In genomic region chr5:128201065-128201926, GRCh38 we compare ENCODE assay signal across 8 cellular contexts.
DNase-seq lines count a peak whose midpoint lies in the region; ATAC-seq and TF ChIP-seq lines count a peak whose summit lies in the region.

No MANE protein-coding gene starts in this region.

- H3K27ac Mint-ChIP-seq in CD14-positive monocyte (no peak overlapping the region), endodermal cell (peak overlapping the region; percentile 46), mesothelial cell of epicardium (peak overlapping the region; percentile 72)
- no peak overlapping the region for H3K27ac Mint-ChIP-seq in activated CD8-positive, alpha-beta memory T cell treated with anti-CD3 and anti-CD28 coated beads, Interleukin-2, amount 10 ng/mL, durations not matched to agents 7 days and 5 days

- no peak overlapping the region for H3K27ac ChIP-seq in endodermal cell (ENCODE audit: low read depth, low read length)

- peak overlapping the region; percentile 75 for H3K4me3 ChIP-seq in endodermal cell (ENCODE audit: low read length)

- no peaks in the 10 kb centered on the region for H3K9me3 ChIP-seq in endodermal cell (ENCODE audit: control insufficient read depth, low read length)

- no peaks in the 10 kb centered on the region for H3K36me3 Mint-ChIP-seq in CD14-positive monocyte
- H3K36me3 Mint-ChIP-seq in activated CD8-positive, alpha-beta memory T cell treated with anti-CD3 and anti-CD28 coated beads, Interleukin-2, amount 10 ng/mL, durations not matched to agents 7 days and 5 days = peaks cover 2% of the 10 kb centered on the region
- no peaks in the 10 kb centered on the region for H3K36me3 Mint-ChIP-seq in endodermal cell (ENCODE audit: low read depth)
- peaks cover 2% of the 10 kb centered on the region for H3K36me3 Mint-ChIP-seq in mesothelial cell of epicardium

- H3K36me3 ChIP-seq in endodermal cell (ENCODE audit: control insufficient read depth, insufficient read depth, low read length) = no peaks in the 10 kb centered on the region

- peaks cover 14% of the 10 kb centered on the region for H3K27me3 ChIP-seq in endodermal cell (ENCODE audit: control insufficient read depth, insufficient read depth, low read length, poor library complexity, severe bottlenecking)

- no peaks in the 10 kb centered on the region for H3K4me1 ChIP-seq in endodermal cell (ENCODE audit: control insufficient read depth, insufficient read depth, low read length)

- H3K4me3 Mint-ChIP-seq in CD14-positive monocyte (peak overlapping the region; percentile 56 to 80), endodermal cell (peak overlapping the region; percentile 43), mesothelial cell of epicardium (peak overlapping the region; percentile 59)
- peak overlapping the region; percentile 4 for H3K4me3 Mint-ChIP-seq in activated CD8-positive, alpha-beta memory T cell treated with anti-CD3 and anti-CD28 coated beads, Interleukin-2, amount 10 ng/mL, durations not matched to agents 7 days and 5 days

- peaks cover 5 to 12% (median 10%) of the 10 kb centered on the region in 3 donors for H3K27me3 Mint-ChIP-seq in CD14-positive monocyte (ENCODE audit: low read depth in 3 of 3)
- H3K27me3 Mint-ChIP-seq in activated CD8-positive, alpha-beta memory T cell treated with anti-CD3 and anti-CD28 coated beads, Interleukin-2, amount 10 ng/mL, durations not matched to agents 7 days and 5 days = peaks cover 3% of the 10 kb centered on the region
- H3K27me3 Mint-ChIP-seq in endodermal cell (ENCODE audit: insufficient read depth) = peaks cover 47% of the 10 kb centered on the region
- no peaks in the 10 kb centered on the region for H3K27me3 Mint-ChIP-seq in mesothelial cell of epicardium (ENCODE audit: low read depth)

- TF ChIP-seq CTCF in CD14-positive monocyte (IDR thresholded peaks at IDR 0.05) (peak; percentile 94), endodermal cell (conservative IDR thresholded peaks at IDR 0.05) (peak; percentile 93), mesothelial cell of epicardium (IDR thresholded peaks at IDR 0.05; ENCODE audit: unreplicated experiment) (peak; percentile 92)

- no peak overlapping the region for H3K9ac ChIP-seq in endodermal cell (ENCODE audit: extremely low read depth, low read length, poor library complexity, severe bottlenecking)

- intact Hi-C loops in CD14-positive monocyte (cut with micrococcal nuclease) = loop anchor here (2.0 to 10.0 kb wide), 3 partner anchors 446 to 639 kb away; no protein-coding TSS in a partner anchor

- DNase-seq in CD14-positive monocyte (ENCODE audit: low spot score) (no peak), GM19240 (ENCODE audit: insufficient read length, low spot score) (peak; percentile 48), NCI-H82 treated with DMSO at 0.1 percent for 48 hours (lab: John Stamatoyannopoulos, UW; ENCODE audit: unreplicated experiment) (peak; percentile 39), endodermal cell (peak; percentile 98), mesothelial cell of epicardium (ENCODE audit: low spot score in 2 of 2, unreplicated experiment in 2 of 2) (peak; percentile 76 to 92)
- DNase-seq in activated CD8-positive, alpha-beta memory T cell treated with anti-CD3 and anti-CD28 coated beads, Interleukin-2, amount 10 ng/mL, durations not matched to agents 7 days and 5 days = peak; percentile 85
- DNase-seq in stimulated activated CD8-positive, alpha-beta memory T cell treated with anti-CD3 and anti-CD28 coated beads, Interleukin-2, amount 100 ng/mL, for 1 hour (ENCODE audit: low read depth in 2 of 2) = peak; percentile 57 to 64

- WGBS in endodermal cell (ENCODE audit: insufficient coverage in 1 of 2, insufficient read length in 1 of 2), 2 experiments = 16 to 19% methylated on average over 12 to 36 of the region's 36 CpGs

- peaks cover 0 to 4% (median 0%) of the 10 kb centered on the region in 7 donors for H3K9me3 Mint-ChIP-seq in CD14-positive monocyte
- H3K9me3 Mint-ChIP-seq in activated CD8-positive, alpha-beta memory T cell treated with anti-CD3 and anti-CD28 coated beads, Interleukin-2, amount 10 ng/mL, durations not matched to agents 7 days and 5 days (ENCODE audit: low read depth) = no peaks in the 10 kb centered on the region
- H3K9me3 Mint-ChIP-seq in endodermal cell = peaks cover 3% of the 10 kb centered on the region
- no peaks in the 10 kb centered on the region for H3K9me3 Mint-ChIP-seq in mesothelial cell of epicardium

- H3K4me1 Mint-ChIP-seq in CD14-positive monocyte (peaks cover 11% of the 10 kb centered on the region), endodermal cell (peaks cover 26% of the 10 kb centered on the region), mesothelial cell of epicardium (peaks cover 32% of the 10 kb centered on the region)
- H3K4me1 Mint-ChIP-seq in activated CD8-positive, alpha-beta memory T cell treated with anti-CD3 and anti-CD28 coated beads, Interleukin-2, amount 10 ng/mL, durations not matched to agents 7 days and 5 days = peaks cover 12% of the 10 kb centered on the region

- CTCF ChIA-PET in activated CD8-positive, alpha-beta memory T cell treated with anti-CD3 and anti-CD28 coated beads, Interleukin-2, amount 10 ng/mL, durations not matched to agents 7 days and 5 days (lab: Charles Lee) = interaction anchor here (0.6 to 1.6 kb wide), 16 partner anchors 10 to 655 kb away, joined by 3 to 17 read pairs (median 4); no protein-coding TSS in a partner anchor

- ATAC-seq in HG03342 (IDR thresholded peaks at IDR 0.05; ENCODE audit: unreplicated experiment) = peak; percentile 89
- ATAC-seq in activated CD8-positive, alpha-beta memory T cell treated with anti-CD3 and anti-CD28 coated beads, Interleukin-2, amount 10 ng/mL, durations not matched to agents 7 days and 5 days = peak; percentile 97

Comparison
In these comparisons a context has a peak if more than half of its experiments do, and no peak if none do; other contexts are left out.
1. H3K27ac Mint-ChIP-seq: peak in endodermal cell (single experiment) and mesothelial cell of epicardium (single experiment); none in CD14-positive monocyte (0 of 7) and activated CD8-positive, alpha-beta memory T cell treated with anti-CD3 and anti-CD28 coated beads, Interleukin-2, amount 10 ng/mL, durations not matched to agents 7 days and 5 days (single experiment).
2. H3K4me3 Mint-ChIP-seq: peak in every context shown above with its lines; median percentile 68 in CD14-positive monocyte; 59 in mesothelial cell of epicardium; 43 in endodermal cell; 4 in activated CD8-positive, alpha-beta memory T cell treated with anti-CD3 and anti-CD28 coated beads, Interleukin-2, amount 10 ng/mL, durations not matched to agents 7 days and 5 days.
3. Peak in every context shown above with its lines, with median percentiles within 50 percentile points of each other: CTCF ChIP-seq.